ENCODE assay signal across 8 cellular contexts in genomic region chr19:43474986-43475705, GRCh38. TPM values are rescaled to one million over a fixed set of nuclear protein-coding genes. Genes with fewer than 3 reads are reported as not detected.
A peak's percentile ranks its signal among the peaks of the same experiment; 100 is the strongest.
DNase-seq lines count a peak whose midpoint lies in the region; ATAC-seq, FAIRE-seq and TF ChIP-seq lines count a peak whose summit lies in the region.

No MANE protein-coding gene starts in this region.

- H3K9me1 ChIP-seq in K562 (ENCODE audit: control insufficient read depth, insufficient read depth, low read length): no peaks in the 10 kb centered on the region

- peak overlapping the region; percentile 73 for H3K4me2 ChIP-seq in K562 (ENCODE audit: insufficient read depth, low read length)

- H2AFZ ChIP-seq in K562 (ENCODE audit: low read depth, low read length): peak overlapping the region; percentile 94

- intact Hi-C loops in K562 (cut with micrococcal nuclease): no loop called here
- intact Hi-C loops in vagina (cut with DNase I): no loop called here

- ATAC-seq in GM21367 (IDR thresholded peaks at IDR 0.05; ENCODE audit: unreplicated experiment): peak; percentile 60
- peak; percentile 96 for ATAC-seq in K562

- TF ChIP-seq RAD21 in K562 (CRISPR knock-in tag; conservative IDR thresholded peaks at IDR 0.05 in 1 of 2, IDR thresholded peaks at IDR 0.05 in 1 of 2): no peak

- H3K79me2 ChIP-seq in K562 (ENCODE audit: control insufficient read depth, insufficient read depth, low read length): no peaks in the 10 kb centered on the region

- H4K20me1 ChIP-seq in K562 (replicated peaks; ENCODE audit: control insufficient read depth, insufficient read depth, low read length): 0 out of 2 replicates have a peak, but pooled peaks cover 3% of the 10 kb centered on the region

- CTCF ChIA-PET in K562 (lab: Yijun Ruan, JAX; ENCODE audit: low intra/inter-chr PET ratio): no interaction called here

- 2% methylated on average over 44 of the region's 46 CpGs for WGBS in K562 (ENCODE audit: insufficient coverage, low coverage, missing lambda C conversion rate)

- no peaks in the 10 kb centered on the region for H3K9me3 ChIP-seq in K562 (replicated peaks; ENCODE audit: control insufficient read depth, insufficient read depth, low read depth, low read length)
- no peaks in the 10 kb centered on the region for H3K9me3 ChIP-seq in vagina

- peak; percentile 4; the same call in 1 of the 2 replicates for TF ChIP-seq EP300 in K562 (IDR thresholded peaks at IDR 0.05; ENCODE audit: low read length)

- H3K27me3 ChIP-seq in K562 (ENCODE audit: control insufficient read depth in 2 of 2, insufficient read depth in 2 of 2, low read length in 2 of 2) (no peaks in the 10 kb centered on the region), vagina (no peaks in the 10 kb centered on the region)

- TF ChIP-seq POLR2A in K562 (conservative IDR thresholded peaks at IDR 0.05) (peak; percentile 86), vagina (IDR thresholded peaks at IDR 0.05) (peak in 1 of 2 donors; percentile 39)

- H3K4me1 ChIP-seq in K562 (replicated peaks in 1 of 2; ENCODE audit: control insufficient read depth in 2 of 2, insufficient read depth in 2 of 2, low read length in 2 of 2) (peaks cover 10 to 12% of the 10 kb centered on the region in 2 experiments), vagina (peaks cover 20% of the 10 kb centered on the region)

- H3K36me3 ChIP-seq in K562 (ENCODE audit: control insufficient read depth, insufficient read depth, low read length) (no peaks in the 10 kb centered on the region), vagina (peaks cover 0 to 7% of the 10 kb centered on the region in 2 donors)

- DNase-seq in C1 segment of cervical spinal cord (lab: John Stamatoyannopoulos, UW): peak; percentile 11 to 85 (median 66)
- DNase-seq in NCI-H1092 treated with DMSO at 0.1 percent for 48 hours (lab: John Stamatoyannopoulos, UW): peak; percentile 69
- peak; percentile 96 for DNase-seq in UCSD-AML1 (lab: John Stamatoyannopoulos, UW; ENCODE audit: unreplicated experiment)
- peak; percentile 96 to 99 (median 98) for DNase-seq in K562 (ENCODE audit: extremely low read depth in 1 of 4, low spot score in 3 of 4)
- DNase-seq in hypothalamus (lab: John Stamatoyannopoulos, UW): peak; percentile 4 to 94 (median 82)
- peak; percentile 94 for DNase-seq in retina
- DNase-seq in vagina (ENCODE audit: extremely low spot score in 2 of 2): peak in 1 of 2 donors; percentile 93

- POLR2A ChIA-PET in K562 (lab: Yijun Ruan, JAX): interaction anchor here (0.8 to 1.4 kb wide), 3 partner anchors 12 to 44 kb away, joined by 3 to 5 read pairs (median 5); no protein-coding TSS in a partner anchor

- peak overlapping the region; percentile 70 to 91 for H3K9ac ChIP-seq in K562 (ENCODE audit: insufficient read depth in 1 of 2, low read depth in 2 of 2, low read length in 2 of 2)

- TSS peak; percentile 63 for BruUV-seq in K562 (replicated peaks; lab: Mats Ljungman, UMichigan)

- in situ Hi-C loops in K562 (cut with MboI): no loop called here

- no peak for TF ChIP-seq CTCF in K562 (IDR thresholded peaks at IDR 0.05 in 2 of 3, conservative IDR thresholded peaks at IDR 0.05 in 1 of 3; ENCODE audit: insufficient read depth in 2 of 3, low read depth in 1 of 3, low read length in 3 of 3)
- TF ChIP-seq CTCF in vagina (IDR thresholded peaks at IDR 0.05): no peak

- FAIRE-seq in K562 (lab: Jason Lieb, UNC): peak; percentile 96

- peak overlapping the region; percentile 74 for H3K27ac ChIP-seq in K562 (ENCODE audit: extremely low read depth, low read depth, low read length)
- peak overlapping the region; percentile 69 for H3K27ac ChIP-seq in vagina

- peak overlapping the region; percentile 48 for H3K4me3 ChIP-seq in K562
- H3K4me3 ChIP-seq in vagina: peak overlapping the region; percentile 39 to 41

TF ChIP-seq in K562, 482 proteins besides CTCF, POLR2A, EP300 and RAD21 (continues in another document):
- TF ChIP-seq MYC (IDR thresholded peaks at IDR 0.05; ENCODE audit: low read depth, low read length): peak; percentile 78
- TF ChIP-seq MYC (CRISPR knock-in tag; IDR thresholded peaks at IDR 0.05; ENCODE audit: borderline replicate concordance, low read depth): no peak

RNA-seq across cellular contexts. Expression of gene LYPD3, which starts 9.7 kb away (rescaled TPM):
- 0.81 TPM in 1 of 2 replicates, not detected in the other for total RNA-seq in K562 (2011; cell fraction: chromatin; rRNA removed; ENCODE audit: low replicate concordance)
- total RNA-seq in K562 (2011; cell fraction: nucleolus; rRNA removed): 0.26 and 0.67 TPM in 2 replicates
- 0.44 TPM in 1 of 2 replicates, not detected in the other for total RNA-seq in K562 (2011; cell fraction: nucleoplasm; rRNA removed)
- total RNA-seq in K562 (2014; rRNA removed) (0.18 and 0.20 TPM in 2 replicates), K562 (2014; rRNA removed; fragmentation: Illumina TruSeq; extraction: Trizol) (not detected in 2 replicates), K562 (2015; rRNA removed; fragmentation: Illumina TruSeq; extraction: Trizol) (0.22 TPM in 1 of 2 replicates, not detected in the other), K562 (2021) (0.31 and 0.33 TPM in 2 replicates), vagina (247 TPM)
- polyA plus RNA-seq in K562 (2011; rRNA removed) (0.28 and 0.64 TPM in 2 replicates), K562 (2014; fragmentation: Illumina TruSeq; extraction: Trizol) (0.26 and 0.27 TPM in 2 replicates), K562 (2014; fragmentation: Nextera tagmentation; extraction: Ambion mirVana) (under 1 TPM; 0.04 to 0.06 TPM), K562 (2014; rRNA removed) (0.17 and 0.19 TPM in 2 replicates)
- polyA plus RNA-seq in K562 (2011; cell fraction: cytosol; rRNA removed): 0.74 and 2.1 TPM in 2 replicates
- polyA plus RNA-seq in K562 (2011; cell fraction: nucleus; rRNA removed): 1.2 and 1.6 TPM in 2 replicates
- polyA plus RNA-seq in K562 (2012): 0.51 and 0.73 TPM in 2 replicates
- polyA minus RNA-seq in K562 (2011; rRNA and poly(A)+ RNA removed): 0.11 and 0.12 TPM in 2 replicates
- polyA minus RNA-seq in K562 (2011; cell fraction: cytosol; rRNA and poly(A)+ RNA removed): not detected in 2 replicates
- polyA minus RNA-seq in K562 (2011; cell fraction: nucleus; rRNA and poly(A)+ RNA removed): 0.56 and 0.67 TPM in 2 replicates

RNA-seq across cellular contexts. Expression of gene PHLDB3, which starts 29.4 kb away (rescaled TPM):
- 14.2 and 34.8 TPM in 2 replicates for total RNA-seq in K562 (2011; cell fraction: chromatin; rRNA removed; ENCODE audit: low replicate concordance)
- 26.8 and 32.0 TPM in 2 replicates for total RNA-seq in K562 (2011; cell fraction: nucleolus; rRNA removed)
- total RNA-seq in K562 (2011; cell fraction: nucleoplasm; rRNA removed): 21.6 and 22.4 TPM in 2 replicates
- 23.5 and 28.0 TPM in 2 replicates for total RNA-seq in K562 (2014; rRNA removed)
- 1.1 and 1.6 TPM in 2 replicates for total RNA-seq in K562 (2014; rRNA removed; fragmentation: Illumina TruSeq; extraction: Trizol)
- total RNA-seq in K562 (2015; rRNA removed; fragmentation: Illumina TruSeq; extraction: Trizol): 5.4 and 6.4 TPM in 2 replicates
- 11.8 and 12.7 TPM in 2 replicates for total RNA-seq in K562 (2021)
- 3.5 and 6.1 TPM in 2 replicates for polyA plus RNA-seq in K562 (2011; rRNA removed)
- 4.1 and 7.2 TPM in 2 replicates for polyA plus RNA-seq in K562 (2011; cell fraction: cytosol; rRNA removed)
- 14.5 and 21.6 TPM in 2 replicates for polyA plus RNA-seq in K562 (2011; cell fraction: nucleus; rRNA removed)
- polyA plus RNA-seq in K562 (2012): 6.0 and 10.5 TPM in 2 replicates
- 3.9 and 6.7 TPM in 2 replicates for polyA plus RNA-seq in K562 (2014; fragmentation: Illumina TruSeq; extraction: Trizol)
- polyA plus RNA-seq in K562 (2014; fragmentation: Nextera tagmentation; extraction: Ambion mirVana): under 1 TPM; 0.04 to 0.06 TPM
- 5.2 and 11.4 TPM in 2 replicates for polyA plus RNA-seq in K562 (2014; rRNA removed)
- 2.2 and 2.6 TPM in 2 replicates for polyA minus RNA-seq in K562 (2011; rRNA and poly(A)+ RNA removed)
- polyA minus RNA-seq in K562 (2011; cell fraction: cytosol; rRNA and poly(A)+ RNA removed): 6.7 and 8.9 TPM in 2 replicates
- polyA minus RNA-seq in K562 (2011; cell fraction: nucleus; rRNA and poly(A)+ RNA removed): 11.0 and 13.3 TPM in 2 replicates
- total RNA-seq in vagina: 24.3 TPM

RNA-seq across cellular contexts. Expression of gene ETHE1, which starts 51.9 kb away (rescaled TPM):
- 5.9 and 15.8 TPM in 2 replicates for total RNA-seq in K562 (2011; cell fraction: chromatin; rRNA removed; ENCODE audit: low replicate concordance)
- 20.1 and 21.7 TPM in 2 replicates for total RNA-seq in K562 (2011; cell fraction: nucleolus; rRNA removed)
- 11.6 and 14.7 TPM in 2 replicates for total RNA-seq in K562 (2011; cell fraction: nucleoplasm; rRNA removed)
- total RNA-seq in K562 (2014; rRNA removed) (15.7 and 17.1 TPM in 2 replicates), K562 (2014; rRNA removed; fragmentation: Illumina TruSeq; extraction: Trizol) (5.2 and 5.9 TPM in 2 replicates), K562 (2015; rRNA removed; fragmentation: Illumina TruSeq; extraction: Trizol) (8.8 and 10.2 TPM in 2 replicates), K562 (2021) (9.1 and 13.0 TPM in 2 replicates), vagina (74.4 TPM)
- polyA plus RNA-seq in K562 (2011; rRNA removed) (17.3 and 28.5 TPM in 2 replicates), K562 (2014; fragmentation: Illumina TruSeq; extraction: Trizol) (10.2 and 13.8 TPM in 2 replicates), K562 (2014; fragmentation: Nextera tagmentation; extraction: Ambion mirVana) (1 to 10 TPM; 2.9 to 5.4 TPM), K562 (2014; rRNA removed) (19.1 and 21.0 TPM in 2 replicates)
- 36.7 and 38.1 TPM in 2 replicates for polyA plus RNA-seq in K562 (2011; cell fraction: cytosol; rRNA removed)
- polyA plus RNA-seq in K562 (2011; cell fraction: nucleus; rRNA removed): 28.8 and 29.7 TPM in 2 replicates
- 15.5 and 28.0 TPM in 2 replicates for polyA plus RNA-seq in K562 (2012)
- polyA minus RNA-seq in K562 (2011; rRNA and poly(A)+ RNA removed): 12.5 and 13.7 TPM in 2 replicates
- polyA minus RNA-seq in K562 (2011; cell fraction: cytosol; rRNA and poly(A)+ RNA removed): 9.9 and 10.0 TPM in 2 replicates
- 10.8 and 14.2 TPM in 2 replicates for polyA minus RNA-seq in K562 (2011; cell fraction: nucleus; rRNA and poly(A)+ RNA removed)

RNA-seq across cellular contexts. Expression of gene ZNF575, which starts 57.8 kb away (rescaled TPM):
- total RNA-seq in K562 (2011; cell fraction: chromatin; rRNA removed; ENCODE audit: low replicate concordance): not detected in 2 replicates
- total RNA-seq in K562 (2011; cell fraction: nucleolus; rRNA removed): not detected in 2 replicates
- total RNA-seq in K562 (2011; cell fraction: nucleoplasm; rRNA removed): not detected in 2 replicates
- total RNA-seq in K562 (2014; rRNA removed): 0.32 and 0.37 TPM in 2 replicates
- not detected in 2 replicates for total RNA-seq in K562 (2014; rRNA removed; fragmentation: Illumina TruSeq; extraction: Trizol)
- not detected in 2 replicates for total RNA-seq in K562 (2015; rRNA removed; fragmentation: Illumina TruSeq; extraction: Trizol)
- total RNA-seq in K562 (2021): 0.20 and 0.72 TPM in 2 replicates
- 0.03 TPM in 1 of 2 replicates, not detected in the other for polyA plus RNA-seq in K562 (2011; rRNA removed)
- 0.06 TPM in 1 of 2 replicates, not detected in the other for polyA plus RNA-seq in K562 (2011; cell fraction: cytosol; rRNA removed)
- 0.06 and 0.31 TPM in 2 replicates for polyA plus RNA-seq in K562 (2011; cell fraction: nucleus; rRNA removed)
- 0.25 and 0.65 TPM in 2 replicates for polyA plus RNA-seq in K562 (2012)
- not detected in 2 replicates for polyA plus RNA-seq in K562 (2014; fragmentation: Illumina TruSeq; extraction: Trizol)
- polyA plus RNA-seq in K562 (2014; fragmentation: Nextera tagmentation; extraction: Ambion mirVana): not detected
- polyA plus RNA-seq in K562 (2014; rRNA removed): 0.98 and 1.4 TPM in 2 replicates
- polyA minus RNA-seq in K562 (2011; rRNA and poly(A)+ RNA removed): not detected in 2 replicates
- not detected in 2 replicates for polyA minus RNA-seq in K562 (2011; cell fraction: cytosol; rRNA and poly(A)+ RNA removed)
- polyA minus RNA-seq in K562 (2011; cell fraction: nucleus; rRNA and poly(A)+ RNA removed): not detected in 2 replicates
- 2.9 TPM for total RNA-seq in vagina

Comparison
In these comparisons a context has a peak if more than half of its experiments do, and no peak if none do; other contexts are left out.
1. RNA of gene LYPD3, which starts 9.7 kb away (total RNA-seq): 247 TPM in vagina (single experiment); 0.18 to 0.81 TPM in K562; every median in the first group is over 100 times any median in the second.